ENCODE assay signal across 12 cellular contexts in genomic region chr4:89100853-89101252, GRCh38.
A peak's percentile ranks its signal among the peaks of the same experiment; 100 is the strongest.
DNase-seq lines count a peak whose midpoint lies in the region; ATAC-seq lines count a peak whose summit lies in the region.
"Had no signal": no experiment of that assay in that cellular context is flagged by ENCODE, and none has a peak within 500 bp of the region (broad histone marks: within the 10 kb centered on the region; RNA-seq: fewer than 3 reads in every experiment).

No MANE protein-coding gene starts in this region.

- peak; percentile 25 for ATAC-seq in GM18502 (IDR thresholded peaks at IDR 0.05; ENCODE audit: poor library complexity, unreplicated experiment)
- ATAC-seq in GM19324 (IDR thresholded peaks at IDR 0.05; ENCODE audit: low FRiP score, unreplicated experiment) = peak; percentile 16
- ATAC-seq in HG02642 (IDR thresholded peaks at IDR 0.05; ENCODE audit: poor library complexity, unreplicated experiment) = peak; percentile 9
- peak; percentile 1 for ATAC-seq in HG03457 (IDR thresholded peaks at IDR 0.05; ENCODE audit: unreplicated experiment)
- ATAC-seq: T-cell had no signal

- no peak for DNase-seq in NCI-H526 (lab: John Stamatoyannopoulos, UW)
- DNase-seq in OCI-M2 (lab: John Stamatoyannopoulos, UW; ENCODE audit: unreplicated experiment) = no peak
- no peak for DNase-seq in activated CD8-positive, alpha-beta memory T cell treated with anti-CD3 and anti-CD28 coated beads, Interleukin-2, amount 50 U/mL, for 48 hours
- DNase-seq in medulla oblongata (ENCODE audit: extremely low spot score) = no peak
- DNase-seq: activated CD4-positive, alpha-beta T cell treated with anti-CD3 and anti-CD28 coated beads, Interleukin-2, amount 50 U/mL, for 1 hour; cortex of kidney; NCI-H2171 treated with DMSO at 0.1 percent for 48 hours; T-cell had no signal
